ENCODE assay signal across 24 cellular contexts in genomic region chr1:63888984-63889383, GRCh38.
DNase-seq lines count a peak whose midpoint lies in the region; ATAC-seq, FAIRE-seq and TF ChIP-seq lines count a peak whose summit lies in the region.
"Had no signal": no experiment of that assay in that cellular context is flagged by ENCODE, and none has a peak within 500 bp of the region (broad histone marks: within the 10 kb centered on the region; RNA-seq: fewer than 3 reads in every experiment).

No MANE protein-coding gene starts in this region.

- H3K79me2 ChIP-seq in SK-N-SH (ENCODE audit: insufficient read depth) = no peaks in the 10 kb centered on the region

- H3K27me3 ChIP-seq in SK-N-SH (ENCODE audit: insufficient read depth) (no peaks in the 10 kb centered on the region), aorta (ENCODE audit: control insufficient read depth in 1 of 2, insufficient read depth in 2 of 2, low read length in 1 of 2) (no peaks in the 10 kb centered on the region)
- H3K27me3 ChIP-seq: stomach, upper lobe of left lung had no signal

- TF ChIP-seq EP300 in SK-N-SH (IDR thresholded peaks at IDR 0.05; ENCODE audit: borderline replicate concordance in 1 of 2, low read depth in 1 of 2, low read length in 1 of 2) = no peak

- no peak for TF ChIP-seq CTCF in SK-N-SH (IDR thresholded peaks at IDR 0.05)

- H3K4me1 ChIP-seq in SK-N-SH (ENCODE audit: control insufficient read depth in 1 of 2, insufficient read depth in 2 of 2, low read depth in 1 of 2, low read length in 1 of 2) (peaks cover 0 to 9% of the 10 kb centered on the region in 2 experiments; a peak in 2 of 4 replicates), aorta (ENCODE audit: control insufficient read depth in 1 of 2, insufficient read depth in 2 of 2, low read length in 2 of 2) (peaks cover 2 to 6% of the 10 kb centered on the region in 2 donors)
- H3K4me1 ChIP-seq: prostate gland, upper lobe of left lung had no signal

- no peak overlapping the region for H2AFZ ChIP-seq in SK-N-SH (ENCODE audit: low read depth)

- no peaks in the 10 kb centered on the region for H3K9me3 ChIP-seq in SK-N-SH
- H3K9me3 ChIP-seq in aorta (ENCODE audit: control insufficient read depth, low read length) = no peaks in the 10 kb centered on the region
- H3K9me3 ChIP-seq: prostate gland, stomach, upper lobe of left lung had no signal

- H3K9ac ChIP-seq in SK-N-SH = no peak overlapping the region

- no peaks in the 10 kb centered on the region for H3K9me2 ChIP-seq in SK-N-SH

- TF ChIP-seq RAD21 in SK-N-SH (IDR thresholded peaks at IDR 0.05; ENCODE audit: low read length) = no peak

- H3K4me2 ChIP-seq in SK-N-SH = no peak overlapping the region

- peak; percentile 53 for FAIRE-seq in RCC 7860 (lab: Jason Lieb, UNC)
- FAIRE-seq: H1, small intestine had no signal

- H3K4me3 ChIP-seq in SK-N-SH (ENCODE audit: low read depth in 2 of 2, low read length in 1 of 2) (no peak overlapping the region), aorta (ENCODE audit: low read length in 2 of 2) (no peak overlapping the region)
- H3K4me3 ChIP-seq: prostate gland, stomach, upper lobe of left lung had no signal

- no peaks in the 10 kb centered on the region for H4K20me1 ChIP-seq in SK-N-SH (ENCODE audit: insufficient read depth)

- ATAC-seq in SK-N-SH treated with all-trans-retinoic acid at 6 μM for 48 hours (no peak; the same call in 1 of the 3 replicates), HG02763 (IDR thresholded peaks at IDR 0.05; ENCODE audit: unreplicated experiment) (no peak), aorta (ENCODE audit: low FRiP score) (no peak)

- H3K36me3 ChIP-seq in SK-N-SH (replicated peaks in 1 of 2; ENCODE audit: control insufficient read depth in 1 of 2, insufficient read depth in 2 of 2, low read length in 1 of 2) = no peaks in the 10 kb centered on the region
- H3K36me3 ChIP-seq in aorta (ENCODE audit: control insufficient read depth in 1 of 2, insufficient read depth in 2 of 2, low read length in 1 of 2) = no peaks in the 10 kb centered on the region
- H3K36me3 ChIP-seq: prostate gland, stomach, upper lobe of left lung had no signal

- intact Hi-C loops in aorta (cut with DNase I) = no loop called here

- no peaks in the 10 kb centered on the region for H3F3A ChIP-seq in SK-N-SH (replicated peaks; ENCODE audit: insufficient read depth)

- POLR2A ChIA-PET in SK-N-SH (lab: Yijun Ruan, JAX) = no interaction called here

- DNase-seq in SK-N-SH (no peak), RCC 7860 (ENCODE audit: low spot score) (peak; percentile 84), glomerular visceral epithelial cell (ENCODE audit: extremely low spot score) (peak; percentile 23), GDM1 (lab: John Stamatoyannopoulos, UW) (no peak), aorta (no peak), NCI-H1417 treated with DMSO at 0.1 percent for 48 hours (lab: John Stamatoyannopoulos, UW) (no peak)
- DNase-seq: 8988T; activated CD4-positive, alpha-beta T cell treated with anti-CD3 and anti-CD28 coated beads for 1 hour; activated naive CD4-positive, alpha-beta T cell treated with anti-CD3 and anti-CD28 coated beads, Interleukin-2, amount 10 ng/mL, durations not matched to agents 7 days and 5 days; activated T-cell treated with anti-CD3 and anti-CD28 coated beads, Interleukin-2, amount 50 U/mL, for 48 hours; effector memory CD4-positive, alpha-beta T cell; KG1; NCI-H1105 treated with DMSO at 0.1 percent for 48 hours; NCI-H2171; NCI-H69; small intestine; stimulated activated CD4-positive, alpha-beta T cell treated with anti-CD3 and anti-CD28 coated beads, Interleukin-4, amount 100 ng/mL, for 24 hours; stomach; upper lobe of left lung had no signal

- 90% methylated on average over 1 of the region's 1 CpG for WGBS in SK-N-SH (ENCODE audit: low lambda C conversion rate)
- 94 to 97% methylated on average over 1 of the region's 1 CpG for WGBS in aorta, 2 donors

- H3K27ac ChIP-seq in SK-N-SH (ENCODE audit: low read depth in 2 of 2, low read length in 1 of 2) (no peak overlapping the region), aorta (ENCODE audit: low read depth in 1 of 2, low read length in 2 of 2) (no peak overlapping the region)
- H3K27ac ChIP-seq: C4-2B, prostate gland, stomach, upper lobe of left lung had no signal

- CTCF ChIA-PET in SK-N-SH (lab: Yijun Ruan, JAX) = no interaction called here

TF ChIP-seq in SK-N-SH, 30 proteins besides CTCF, POLR2A, EP300 and RAD21:
- TF ChIP-seq, protein P1, sequence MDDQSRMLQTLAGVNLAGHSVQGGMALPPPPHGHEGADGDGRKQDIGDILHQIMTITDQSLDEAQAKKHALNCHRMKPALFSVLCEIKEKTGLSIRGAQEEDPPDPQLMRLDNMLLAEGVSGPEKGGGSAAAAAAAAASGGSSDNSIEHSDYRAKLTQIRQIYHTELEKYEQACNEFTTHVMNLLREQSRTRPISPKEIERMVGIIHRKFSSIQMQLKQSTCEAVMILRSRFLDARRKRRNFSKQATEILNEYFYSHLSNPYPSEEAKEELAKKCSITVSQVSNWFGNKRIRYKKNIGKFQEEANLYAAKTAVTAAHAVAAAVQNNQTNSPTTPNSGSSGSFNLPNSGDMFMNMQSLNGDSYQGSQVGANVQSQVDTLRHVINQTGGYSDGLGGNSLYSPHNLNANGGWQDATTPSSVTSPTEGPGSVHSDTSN (IDR thresholded peaks at IDR 0.05) = 0 out of 2 replicates have a peak, but pooled peaks have one; percentile 4
- TF ChIP-seq TCF12 (IDR thresholded peaks at IDR 0.05) (no peak), NRF1 (IDR thresholded peaks at IDR 0.05; ENCODE audit: low read depth, low read length) (no peak), IRF3 (IDR thresholded peaks at IDR 0.05; ENCODE audit: low read depth, low read length) (no peak), RFX5 (IDR thresholded peaks at IDR 0.05; ENCODE audit: low read length) (no peak), SMC3 (IDR thresholded peaks at IDR 0.05; ENCODE audit: low read depth, low read length) (no peak)

TF ChIP-seq in SK-N-SH treated with all-trans-retinoic acid at 6 μM for 48 hours, 23 proteins besides CTCF, POLR2A, EP300 and RAD21 (continues in another document):
- no peak for TF ChIP-seq PATZ1 (CRISPR knock-in tag; IDR thresholded peaks at IDR 0.05; ENCODE audit: borderline replicate concordance)
- TF ChIP-seq ZNF8 (CRISPR knock-in tag; IDR thresholded peaks at IDR 0.05) = no peak
- TF ChIP-seq PPARA (CRISPR knock-in tag; IDR thresholded peaks at IDR 0.05; ENCODE audit: borderline replicate concordance) = no peak
- no peak for TF ChIP-seq TOX (CRISPR knock-in tag; IDR thresholded peaks at IDR 0.05; ENCODE audit: borderline replicate concordance)
- TF ChIP-seq ZNF565 (CRISPR knock-in tag; conservative IDR thresholded peaks at IDR 0.05; ENCODE audit: low read depth) = no peak
- TF ChIP-seq ISL1 (CRISPR knock-in tag; IDR thresholded peaks at IDR 0.05) = no peak
- TF ChIP-seq, protein P2, sequence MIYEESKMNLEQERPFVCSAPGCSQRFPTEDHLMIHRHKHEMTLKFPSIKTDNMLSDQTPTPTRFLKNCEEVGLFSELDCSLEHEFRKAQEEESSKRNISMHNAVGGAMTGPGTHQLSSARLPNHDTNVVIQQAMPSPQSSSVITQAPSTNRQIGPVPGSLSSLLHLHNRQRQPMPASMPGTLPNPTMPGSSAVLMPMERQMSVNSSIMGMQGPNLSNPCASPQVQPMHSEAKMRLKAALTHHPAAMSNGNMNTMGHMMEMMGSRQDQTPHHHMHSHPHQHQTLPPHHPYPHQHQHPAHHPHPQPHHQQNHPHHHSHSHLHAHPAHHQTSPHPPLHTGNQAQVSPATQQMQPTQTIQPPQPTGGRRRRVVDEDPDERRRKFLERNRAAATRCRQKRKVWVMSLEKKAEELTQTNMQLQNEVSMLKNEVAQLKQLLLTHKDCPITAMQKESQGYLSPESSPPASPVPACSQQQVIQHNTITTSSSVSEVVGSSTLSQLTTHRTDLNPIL (CRISPR knock-in tag; IDR thresholded peaks at IDR 0.05; ENCODE audit: low read depth) = no peak
- TF ChIP-seq SNAI2 (CRISPR knock-in tag; IDR thresholded peaks at IDR 0.05) = no peak
- TF ChIP-seq RARB (CRISPR knock-in tag; IDR thresholded peaks at IDR 0.05) = no peak
- no peak for TF ChIP-seq BACH2 (CRISPR knock-in tag; IDR thresholded peaks at IDR 0.05; ENCODE audit: borderline replicate concordance)
- TF ChIP-seq, protein P3, sequence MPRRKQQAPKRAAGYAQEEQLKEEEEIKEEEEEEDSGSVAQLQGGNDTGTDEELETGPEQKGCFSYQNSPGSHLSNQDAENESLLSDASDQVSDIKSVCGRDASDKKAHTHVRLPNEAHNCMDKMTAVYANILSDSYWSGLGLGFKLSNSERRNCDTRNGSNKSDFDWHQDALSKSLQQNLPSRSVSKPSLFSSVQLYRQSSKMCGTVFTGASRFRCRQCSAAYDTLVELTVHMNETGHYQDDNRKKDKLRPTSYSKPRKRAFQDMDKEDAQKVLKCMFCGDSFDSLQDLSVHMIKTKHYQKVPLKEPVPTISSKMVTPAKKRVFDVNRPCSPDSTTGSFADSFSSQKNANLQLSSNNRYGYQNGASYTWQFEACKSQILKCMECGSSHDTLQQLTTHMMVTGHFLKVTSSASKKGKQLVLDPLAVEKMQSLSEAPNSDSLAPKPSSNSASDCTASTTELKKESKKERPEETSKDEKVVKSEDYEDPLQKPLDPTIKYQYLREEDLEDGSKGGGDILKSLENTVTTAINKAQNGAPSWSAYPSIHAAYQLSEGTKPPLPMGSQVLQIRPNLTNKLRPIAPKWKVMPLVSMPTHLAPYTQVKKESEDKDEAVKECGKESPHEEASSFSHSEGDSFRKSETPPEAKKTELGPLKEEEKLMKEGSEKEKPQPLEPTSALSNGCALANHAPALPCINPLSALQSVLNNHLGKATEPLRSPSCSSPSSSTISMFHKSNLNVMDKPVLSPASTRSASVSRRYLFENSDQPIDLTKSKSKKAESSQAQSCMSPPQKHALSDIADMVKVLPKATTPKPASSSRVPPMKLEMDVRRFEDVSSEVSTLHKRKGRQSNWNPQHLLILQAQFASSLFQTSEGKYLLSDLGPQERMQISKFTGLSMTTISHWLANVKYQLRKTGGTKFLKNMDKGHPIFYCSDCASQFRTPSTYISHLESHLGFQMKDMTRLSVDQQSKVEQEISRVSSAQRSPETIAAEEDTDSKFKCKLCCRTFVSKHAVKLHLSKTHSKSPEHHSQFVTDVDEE (CRISPR knock-in tag; IDR thresholded peaks at IDR 0.05) = no peak

Comparison
In these comparisons a context has a peak if more than half of its experiments do, and no peak if none do; other contexts are left out.
1. DNase-seq: peak in RCC 7860 (single experiment) and glomerular visceral epithelial cell (single experiment); none in SK-N-SH (single experiment), GDM1 (single experiment), aorta (0 of 2) and NCI-H1417 treated with DMSO at 0.1 percent for 48 hours (single experiment).